22 cellular contexts compared by ENCODE assay signal in the genomic region with DNA sequence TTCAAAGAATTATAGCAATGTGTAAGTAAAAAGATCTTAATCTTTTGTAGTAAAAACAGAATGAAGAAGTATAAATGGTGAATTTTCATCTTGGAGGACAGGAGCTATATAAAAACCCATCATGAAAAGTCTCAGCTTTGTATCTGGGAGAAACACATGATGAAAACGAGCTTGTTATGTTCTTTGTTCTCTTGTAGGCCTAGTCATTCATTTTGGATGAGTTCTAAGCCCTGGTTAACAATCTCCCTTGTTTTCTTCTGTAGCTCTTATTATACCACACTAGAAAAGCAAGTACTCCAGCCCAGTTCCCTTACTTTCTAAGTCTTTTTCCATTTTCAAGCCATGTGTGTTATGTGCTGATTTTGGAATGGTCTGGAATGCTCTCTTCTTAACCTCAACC.
DNase-seq lines count a peak whose midpoint lies in the region; ATAC-seq, FAIRE-seq and TF ChIP-seq lines count a peak whose summit lies in the region.
"Had no signal": no experiment of that assay in that cellular context is flagged by ENCODE, and none has a peak within 500 bp of the region (broad histone marks: within the 10 kb centered on the region; RNA-seq: fewer than 3 reads in every experiment).

No MANE protein-coding gene starts in this region.

- no peak for DNase-seq in caudate nucleus (lab: John Stamatoyannopoulos, UW)
- peak; percentile 61 for DNase-seq in putamen (ENCODE audit: low spot score)
- DNase-seq in H7 = no peak
- DNase-seq in pancreas = no peak
- DNase-seq: ACHN; Caco-2; CD4-positive, alpha-beta T cell; DMS 273 treated with DMSO at 0.1 percent for 48 hours; DND-41; NCI-H1105; NCI-H146; NCI-H2029 treated with DMSO at 0.1 percent for 48 hours; NCI-H226; NCI-H774; NK-92 treated with Interleukin-12 subunit alpha and Interleukin-12 subunit beta, amount 100 ng/mL, for 24 hours; SIG-M5 had no signal

- 76 to 84% methylated on average over 1 of the region's 1 CpG for WGBS in pancreas, 2 donors

- H3K4me1 ChIP-seq in pancreas = no peaks in the 10 kb centered on the region
- H3K4me1 ChIP-seq: BLaER1 had no signal

- H3K4me3 ChIP-seq in H7 (ENCODE audit: insufficient read depth, low read depth, low read length) = no peak overlapping the region
- no peak overlapping the region for H3K4me3 ChIP-seq in pancreas
- H3K4me3 ChIP-seq: BLaER1, GM12878 had no signal

- H3K36me3 ChIP-seq in H7 (replicated peaks; ENCODE audit: control insufficient read depth, insufficient read depth, low read length) = no peaks in the 10 kb centered on the region
- no peaks in the 10 kb centered on the region for H3K36me3 ChIP-seq in pancreas
- H3K36me3 ChIP-seq: BLaER1 had no signal

- ATAC-seq in activated CD4-positive, CD25-positive, alpha-beta regulatory T cell treated with anti-CD3 and anti-CD28 coated beads, Interleukin-2, amount 50 U/mL, for 24 hours = no peak
- ATAC-seq in pancreas (no peak), GM18861 (IDR thresholded peaks at IDR 0.05; ENCODE audit: unreplicated experiment) (no peak)
- ATAC-seq: GM12878 had no signal

- H3K9me3 ChIP-seq in pancreas = no peaks in the 10 kb centered on the region
- H3K9me3 ChIP-seq: Caco-2 had no signal

- intact Hi-C loops in pancreas (cut with DNase I) = no loop called here

- H3K27ac ChIP-seq in caudate nucleus (ENCODE audit: low read depth, low read length) (peak overlapping the region; percentile 81), layer of hippocampus (ENCODE audit: low read depth, low read length) (peak overlapping the region; percentile 80), pancreas (no peak overlapping the region)
- H3K27ac ChIP-seq: BLaER1 had no signal

- no peak for FAIRE-seq in pancreas (lab: Jason Lieb, UNC)
- FAIRE-seq: GM12878, H1 had no signal

- H3K27me3 ChIP-seq in layer of hippocampus (ENCODE audit: control insufficient read depth, insufficient read depth, low read length) = no peaks in the 10 kb centered on the region
- H3K27me3 ChIP-seq in H7 (ENCODE audit: control insufficient read depth, insufficient read depth, low read length) = no peaks in the 10 kb centered on the region
- H3K27me3 ChIP-seq in pancreas = no peaks in the 10 kb centered on the region
- H3K27me3 ChIP-seq: BLaER1 had no signal

- no peak for TF ChIP-seq CTCF in pancreas (IDR thresholded peaks at IDR 0.05)

Comparison
In these comparisons a context has a peak if more than half of its experiments do, and no peak if none do; other contexts are left out.
1. H3K27ac ChIP-seq: peak in caudate nucleus (single experiment) and layer of hippocampus (single experiment); none in pancreas (0 of 4).